In genomic region chr5:133993152-133993548, GRCh38 we compare ENCODE assay signal across 13 cellular contexts. TPM values are rescaled to one million over a fixed set of nuclear protein-coding genes. Genes with fewer than 3 reads are reported as not detected.
A peak's percentile ranks its signal among the peaks of the same experiment; 100 is the strongest.
DNase-seq lines count a peak whose midpoint lies in the region; ATAC-seq and TF ChIP-seq lines count a peak whose summit lies in the region.
"Had no signal": no experiment of that assay in that cellular context is flagged by ENCODE, and none has a peak within 500 bp of the region (broad histone marks: within the 10 kb centered on the region; RNA-seq: fewer than 3 reads in every experiment).

No MANE protein-coding gene starts in this region.

- H3K4me1 ChIP-seq in ACC112 (ENCODE audit: control insufficient read depth, insufficient read depth, low read length, unreplicated experiment) (peaks cover 50% of the 10 kb centered on the region), left ventricle myocardium inferior (peaks cover 80% of the 10 kb centered on the region)

- DNase-seq in EL: peak; percentile 77
- DNase-seq in T-helper 17 cell: no peak
- no peak for DNase-seq in left ventricle myocardium inferior
- no peak for DNase-seq in GF-D8 (lab: John Stamatoyannopoulos, UW)
- no peak for DNase-seq in erythroblast (lab: John Stamatoyannopoulos, UW)
- DNase-seq in mesenteric fat pad (ENCODE audit: low spot score): no peak
- DNase-seq in HuH-7.5 (ENCODE audit: low spot score): no peak
- DNase-seq: activated CD4-positive, CD25-positive, alpha-beta regulatory T cell; activated naive CD4-positive, alpha-beta T cell treated with anti-CD3 and anti-CD28 coated beads for 36 hours; OCI-M1 had no signal

- H3K4me3 Mint-ChIP-seq in T-helper 17 cell: no peak overlapping the region
- H3K4me3 Mint-ChIP-seq: activated naive CD4-positive, alpha-beta T cell treated with anti-CD3 and anti-CD28 coated beads for 36 hours had no signal

- H3K36me3 ChIP-seq in ACC112 (ENCODE audit: insufficient read depth, low read length) (peaks cover 15% of the 10 kb centered on the region), left ventricle myocardium inferior (peaks cover 38% of the 10 kb centered on the region)

- H3K79me2 ChIP-seq in ACC112 (ENCODE audit: control insufficient read depth, insufficient read depth, low read length, unreplicated experiment): peaks cover 87% of the 10 kb centered on the region

- TF ChIP-seq POLR2A in erythroblast (IDR thresholded peaks at IDR 0.05; ENCODE audit: low read length): no peak

- intact Hi-C loops in left ventricle myocardium inferior (cut with micrococcal nuclease): no loop called here

- no peak overlapping the region for H3K4me3 ChIP-seq in ACC112 (ENCODE audit: low read depth, low read length)
- H3K4me3 ChIP-seq in left ventricle myocardium inferior: peak overlapping the region; percentile 48
- H3K4me3 ChIP-seq: HAP-1, upper lobe of left lung had no signal

- ATAC-seq in T-helper 17 cell: no peak

- H3K27me3 ChIP-seq in ACC112 (ENCODE audit: insufficient read depth, low read length): no peaks in the 10 kb centered on the region
- no peaks in the 10 kb centered on the region for H3K27me3 ChIP-seq in left ventricle myocardium inferior (ENCODE audit: low read depth)
- H3K27me3 ChIP-seq: upper lobe of left lung had no signal

- H3K27ac Mint-ChIP-seq in T-helper 17 cell: peak overlapping the region; percentile 53
- H3K27ac Mint-ChIP-seq: activated naive CD4-positive, alpha-beta T cell treated with anti-CD3 and anti-CD28 coated beads for 36 hours had no signal

- no peaks in the 10 kb centered on the region for H3K27me3 Mint-ChIP-seq in T-helper 17 cell

- no peak for TF ChIP-seq CTCF in left ventricle myocardium inferior (IDR thresholded peaks at IDR 0.05; ENCODE audit: borderline replicate concordance)

- no peaks in the 10 kb centered on the region for H3K36me3 Mint-ChIP-seq in T-helper 17 cell (ENCODE audit: low read depth)

- H3K9me3 ChIP-seq in T-helper 17 cell (ENCODE audit: control insufficient read depth, low read length, poor library complexity, severe bottlenecking): no peaks in the 10 kb centered on the region
- H3K9me3 ChIP-seq in left ventricle myocardium inferior (replicated peaks): no peaks in the 10 kb centered on the region
- H3K9me3 ChIP-seq: HAP-1, upper lobe of left lung had no signal

- no peak overlapping the region for H2AFZ ChIP-seq in ACC112 (ENCODE audit: low read length, unreplicated experiment)

- peaks cover 19% of the 10 kb centered on the region for H3K4me1 Mint-ChIP-seq in T-helper 17 cell

- H3K27ac ChIP-seq in ACC112 (ENCODE audit: low read depth, low read length): peak overlapping the region; percentile 61
- peak overlapping the region; percentile 100 for H3K27ac ChIP-seq in left ventricle myocardium inferior (replicated peaks)
- H3K27ac ChIP-seq: upper lobe of left lung had no signal

RNA-seq across cellular contexts. Expression of gene VDAC1, which starts 11.6 kb away (rescaled TPM):
- total RNA-seq in T-helper 17 cell (10 to 100 TPM; 58.1 to 71.4 TPM), left ventricle myocardium inferior (501 TPM), mesenteric fat pad (165 TPM)

RNA-seq across cellular contexts. Expression of gene C5orf15, which starts 24.7 kb away (rescaled TPM):
- total RNA-seq in T-helper 17 cell: 10 to 100 TPM; 12.1 to 13.5 TPM
- 34.4 TPM for total RNA-seq in left ventricle myocardium inferior
- total RNA-seq in mesenteric fat pad: 29.7 TPM
